In genomic region chr17:43940630-43941029, GRCh38 we compare ENCODE assay signal across 9 cellular contexts. TPM values are rescaled to one million over a fixed set of nuclear protein-coding genes. Genes with fewer than 3 reads are reported as not detected.
A peak's percentile ranks its signal among the peaks of the same experiment; 100 is the strongest.
DNase-seq lines count a peak whose midpoint lies in the region; ATAC-seq, FAIRE-seq and TF ChIP-seq lines count a peak whose summit lies in the region.
"Had no signal": no experiment of that assay in that cellular context is flagged by ENCODE, and none has a peak within 500 bp of the region (broad histone marks: within the 10 kb centered on the region; RNA-seq: fewer than 3 reads in every experiment).

No MANE protein-coding gene starts in this region.

- TF ChIP-seq EP300 in Ishikawa (IDR thresholded peaks at IDR 0.05; ENCODE audit: borderline replicate concordance), result no peak

- no peak for FAIRE-seq in GM19239 (lab: Jason Lieb, UNC)

- H3K27me3 ChIP-seq in kidney epithelial cell (ENCODE audit: control insufficient read depth, insufficient read depth, low read length), result peaks cover 22% of the 10 kb centered on the region

- no peaks in the 10 kb centered on the region for H3K36me3 ChIP-seq in kidney epithelial cell (ENCODE audit: control insufficient read depth, insufficient read depth, low read length)

- DNase-seq in NCI-H2081 (lab: John Stamatoyannopoulos, UW) (peak; percentile 39 to 46), NCI-H2081 treated with DMSO at 0.1 percent for 48 hours (lab: John Stamatoyannopoulos, UW) (no peak), kidney epithelial cell (ENCODE audit: low read depth) (no peak), GM19239 (ENCODE audit: insufficient read length, low spot score) (no peak), NOMO-1 treated with DMSO at 0.1 percent for 48 hours (lab: John Stamatoyannopoulos, UW; ENCODE audit: unreplicated experiment) (no peak)
- DNase-seq in activated T-cell treated with anti-CD3 and anti-CD28 coated beads, Interleukin-2, amount 50 U/mL, for 48 hours, result peak; percentile 45 to 59
- DNase-seq in natural killer cell treated with Interleukin-12 subunit alpha and Interleukin-12 subunit beta and Interleukin-15 and Interleukin-18, amount 100 ng/mL, for 72 hours (ENCODE audit: low spot score), result no peak

- H3K4me1 Mint-ChIP-seq in natural killer cell treated with Interleukin-12 subunit alpha and Interleukin-12 subunit beta and Interleukin-15 and Interleukin-18, amount 100 ng/mL, for 72 hours (ENCODE audit: low read depth in 2 of 2), result peaks cover 0 to 15% of the 10 kb centered on the region in 2 donors

- no peaks in the 10 kb centered on the region for H3K36me3 Mint-ChIP-seq in natural killer cell treated with Interleukin-12 subunit alpha and Interleukin-12 subunit beta and Interleukin-15 and Interleukin-18, amount 100 ng/mL, for 72 hours

- H3K27ac Mint-ChIP-seq in natural killer cell treated with Interleukin-12 subunit alpha and Interleukin-12 subunit beta and Interleukin-15 and Interleukin-18, amount 100 ng/mL, for 72 hours, result no peak overlapping the region

- no peak for ATAC-seq in natural killer cell treated with Interleukin-12 subunit alpha and Interleukin-12 subunit beta and Interleukin-15 and Interleukin-18, amount 100 ng/mL, for 72 hours

- peak; percentile 51 for TF ChIP-seq RAD21 in Ishikawa (IDR thresholded peaks at IDR 0.05; ENCODE audit: low read depth)

- peak; percentile 84 for TF ChIP-seq CTCF in kidney epithelial cell (IDR thresholded peaks at IDR 0.05; ENCODE audit: insufficient read depth, low read length, poor library complexity, severe bottlenecking)

- peaks cover 11 to 13% of the 10 kb centered on the region in 2 donors for H3K27me3 Mint-ChIP-seq in natural killer cell treated with Interleukin-12 subunit alpha and Interleukin-12 subunit beta and Interleukin-15 and Interleukin-18, amount 100 ng/mL, for 72 hours

- no peaks in the 10 kb centered on the region for H3K9me3 Mint-ChIP-seq in natural killer cell treated with Interleukin-12 subunit alpha and Interleukin-12 subunit beta and Interleukin-15 and Interleukin-18, amount 100 ng/mL, for 72 hours

- H3K4me3 Mint-ChIP-seq in natural killer cell treated with Interleukin-12 subunit alpha and Interleukin-12 subunit beta and Interleukin-15 and Interleukin-18, amount 100 ng/mL, for 72 hours, result no peak overlapping the region

- H3K4me3 ChIP-seq in kidney epithelial cell (ENCODE audit: low read depth, low read length), result no peak overlapping the region
- H3K4me3 ChIP-seq: skin epidermis had no signal

TF ChIP-seq in Ishikawa, 13 proteins besides CTCF, POLR2A, EP300 and RAD21:
- TF ChIP-seq TCF12 (IDR thresholded peaks at IDR 0.05; ENCODE audit: low read depth) (no peak), CEBPB (IDR thresholded peaks at IDR 0.05) (no peak), YY1 (IDR thresholded peaks at IDR 0.05; ENCODE audit: low read depth) (no peak), REST (IDR thresholded peaks at IDR 0.05; ENCODE audit: low read depth) (no peak), TEAD4 (IDR thresholded peaks at IDR 0.05) (no peak), ZBTB7A (IDR thresholded peaks at IDR 0.05; ENCODE audit: low read depth) (no peak), MAX (IDR thresholded peaks at IDR 0.05) (no peak), TAF1 (IDR thresholded peaks at IDR 0.05; ENCODE audit: low read depth) (no peak), EGR1 (IDR thresholded peaks at IDR 0.05) (no peak), FOXM1 (IDR thresholded peaks at IDR 0.05; ENCODE audit: borderline replicate concordance, low read depth) (no peak), CREB1 (IDR thresholded peaks at IDR 0.05; ENCODE audit: low read depth) (no peak), NFIC (IDR thresholded peaks at IDR 0.05) (no peak), USF1 (IDR thresholded peaks at IDR 0.05) (no peak)

RNA-seq across cellular contexts. Expression of gene PPY, which starts 1.6 kb away (rescaled TPM):
- not detected in 2 replicates for total RNA-seq in kidney epithelial cell
- total RNA-seq in natural killer cell treated with Interleukin-12 subunit alpha and Interleukin-12 subunit beta and Interleukin-15 and Interleukin-18, amount 100 ng/mL, for 72 hours, result not detected

RNA-seq across cellular contexts. Expression of gene PYY, which starts 13.1 kb away (rescaled TPM):
- 0.48 TPM in 1 of 2 replicates, not detected in the other for total RNA-seq in kidney epithelial cell
- total RNA-seq in natural killer cell treated with Interleukin-12 subunit alpha and Interleukin-12 subunit beta and Interleukin-15 and Interleukin-18, amount 100 ng/mL, for 72 hours, result not detected

RNA-seq across cellular contexts. Expression of gene MPP2, which starts 33.3 kb away (rescaled TPM):
- 2.7 and 3.0 TPM in 2 replicates for total RNA-seq in kidney epithelial cell
- total RNA-seq in natural killer cell treated with Interleukin-12 subunit alpha and Interleukin-12 subunit beta and Interleukin-15 and Interleukin-18, amount 100 ng/mL, for 72 hours, result under 1 TPM; 0.47 to 0.64 TPM

Comparison
In these comparisons a context has a peak if more than half of its experiments do, and no peak if none do; other contexts are left out.
1. DNase-seq: peak in NCI-H2081 (2 of 2) and activated T-cell treated with anti-CD3 and anti-CD28 coated beads, Interleukin-2, amount 50 U/mL, for 48 hours (2 of 2); none in NCI-H2081 treated with DMSO at 0.1 percent for 48 hours (single experiment), kidney epithelial cell (single experiment), GM19239 (single experiment), NOMO-1 treated with DMSO at 0.1 percent for 48 hours (single experiment) and natural killer cell treated with Interleukin-12 subunit alpha and Interleukin-12 subunit beta and Interleukin-15 and Interleukin-18, amount 100 ng/mL, for 72 hours (single experiment).